Comparison of ENCODE assay signal across 18 cellular contexts in genomic region chr1:56838726-56839125, GRCh38. TPM values are rescaled to one million over a fixed set of nuclear protein-coding genes. Genes with fewer than 3 reads are reported as not detected.
DNase-seq lines count a peak whose midpoint lies in the region; ATAC-seq and TF ChIP-seq lines count a peak whose summit lies in the region.
"Had no signal": no experiment of that assay in that cellular context is flagged by ENCODE, and none has a peak within 500 bp of the region (broad histone marks: within the 10 kb centered on the region; RNA-seq: fewer than 3 reads in every experiment).

No MANE protein-coding gene starts in this region.

- no peak overlapping the region for H3K4me3 ChIP-seq in AG09309 (ENCODE audit: control insufficient read depth, low read depth, low read length)
- no peak overlapping the region for H3K4me3 ChIP-seq in epithelial cell of proximal tubule (ENCODE audit: low read depth, low read length)
- H3K4me3 ChIP-seq: SK-N-MC had no signal

- DNase-seq in AG09309 (ENCODE audit: low read depth), result peak; percentile 10
- peak; percentile 47 for DNase-seq in M059J (ENCODE audit: low read depth)
- DNase-seq in epithelial cell of proximal tubule (ENCODE audit: low read depth), result peak; percentile 40
- peak; percentile 28 for DNase-seq in non-pigmented ciliary epithelial cell (ENCODE audit: low read depth)
- DNase-seq in posterior cingulate gyrus, result no peak
- no peak for DNase-seq in KBM-7
- DNase-seq: 8988T, DMS153, H9, KG1, NCI-H1092, NCI-H1694, NCI-H446 had no signal

- ATAC-seq in HG02870 (IDR thresholded peaks at IDR 0.05; ENCODE audit: unreplicated experiment) (no peak), GM21786 (IDR thresholded peaks at IDR 0.05; ENCODE audit: unreplicated experiment) (no peak)

- TF ChIP-seq CTCF in AG09309 (IDR thresholded peaks at IDR 0.05; ENCODE audit: control insufficient read depth, insufficient read depth, low read depth, low read length, missing control alignments), result no peak
- TF ChIP-seq CTCF in epithelial cell of proximal tubule (conservative IDR thresholded peaks at IDR 0.05; ENCODE audit: low read depth, low read length), result no peak

- intact Hi-C loops in posterior cingulate gyrus (cut with DNase I), result no loop called here

- in situ Hi-C loops in KBM-7 (cut with MboI; ENCODE audit: low pct_unique_long_range_greater_than_20kb, low sequenced_read_pairs), result no loop called here

RNA-seq across cellular contexts. Expression of gene C8A, which starts 15.9 kb away (rescaled TPM):
- total RNA-seq in M059J (2014; rRNA removed; shearing (Covaris generic)), result not detected in 2 replicates
- total RNA-seq in epithelial cell of proximal tubule, result not detected in 2 replicates
- total RNA-seq: G401, H9, MCF 10A had no signal

RNA-seq across cellular contexts. Expression of gene FYB2, which starts 19.5 kb away (rescaled TPM):
- not detected in 2 replicates for total RNA-seq in M059J (2014; rRNA removed; shearing (Covaris generic))
- total RNA-seq in epithelial cell of proximal tubule, result not detected in 2 replicates
- total RNA-seq: G401, MCF 10A had no signal

Comparison
In these comparisons a context has a peak if more than half of its experiments do, and no peak if none do; other contexts are left out.
1. DNase-seq: peak in AG09309 (single experiment), M059J (single experiment), epithelial cell of proximal tubule (single experiment) and non-pigmented ciliary epithelial cell (single experiment); none in posterior cingulate gyrus (0 of 10) and KBM-7 (single experiment).